In the genomic region with DNA sequence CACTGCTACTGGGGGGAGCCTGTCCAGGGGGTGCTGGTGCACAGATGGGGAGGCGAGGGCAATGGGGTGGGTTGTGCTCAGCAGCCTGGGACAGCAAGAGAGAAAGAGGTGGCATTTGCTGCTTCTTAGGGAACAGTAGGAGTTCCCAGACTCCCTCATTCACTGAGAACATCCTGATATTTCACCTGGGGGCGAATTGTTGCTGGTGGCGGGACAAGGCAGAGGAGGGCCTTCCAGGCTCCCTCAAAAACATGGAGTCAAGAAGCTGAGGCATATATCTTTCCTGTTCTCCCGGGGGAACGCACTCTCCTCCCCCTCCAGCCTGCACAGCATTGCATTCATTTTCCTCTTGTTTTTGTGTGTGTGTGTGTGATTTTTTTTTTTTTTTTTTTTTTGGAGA, we compare ENCODE assay signal across 21 cellular contexts.
DNase-seq lines count a peak whose midpoint lies in the region; ATAC-seq and TF ChIP-seq lines count a peak whose summit lies in the region.
"Had no signal": no experiment of that assay in that cellular context is flagged by ENCODE, and none has a peak within 500 bp of the region (broad histone marks: within the 10 kb centered on the region; RNA-seq: fewer than 3 reads in every experiment).

No MANE protein-coding gene starts in this region.

- POLR2A ChIA-PET in HEK293 (lab: Yijun Ruan, JAX), result interaction anchor here (0.7 kb wide), 1 partner anchor 33 kb away, joined by 7 read pairs; no protein-coding TSS in a partner anchor

- no peak for ATAC-seq in DND-41 (ENCODE audit: insufficient read depth, low read depth)
- ATAC-seq: A549 had no signal

- H4K20me1 ChIP-seq in DND-41 (ENCODE audit: insufficient read depth, low read length), result no peaks in the 10 kb centered on the region
- H4K20me1 ChIP-seq: BLaER1 treated with 17β-estradiol and CSF1 and Interleukin-3, amounts not matched to agents 10 nM and 100 nM had no signal

- H3K79me2 ChIP-seq in DND-41 (ENCODE audit: insufficient read depth, low read length) (no peaks in the 10 kb centered on the region), mesendoderm (ENCODE audit: control insufficient read depth, insufficient read depth, low read length) (no peaks in the 10 kb centered on the region)

- no peak overlapping the region for H3K27ac ChIP-seq in DND-41 (ENCODE audit: low read length)
- no peak overlapping the region for H3K27ac ChIP-seq in HEK293 (ENCODE audit: extremely low read depth, low read depth, low read length)
- no peak overlapping the region for H3K27ac ChIP-seq in mesendoderm (ENCODE audit: low read depth, low read length)
- H3K27ac ChIP-seq: A549; BLaER1 treated with 17β-estradiol and CSF1 and Interleukin-3, amounts not matched to agents 10 nM and 100 nM had no signal

- 0 out of 2 replicates have a peak overlapping the region, but pooled peaks have one; percentile 26 for H2AFZ ChIP-seq in DND-41 (ENCODE audit: low read depth, low read length)

- TF ChIP-seq CTCF in DND-41 (IDR thresholded peaks at IDR 0.05; ENCODE audit: borderline replicate concordance, extremely low read depth, low read length, poor library complexity, severe bottlenecking), result no peak
- no peak for TF ChIP-seq CTCF in GM13976 (IDR thresholded peaks at IDR 0.05; ENCODE audit: borderline replicate concordance, control extremely low read depth, extremely low read depth, insufficient read depth, missing control alignments)
- TF ChIP-seq CTCF in HEK293 (tag by site-specific recombination; IDR thresholded peaks at IDR 0.05), result no peak

- no peak overlapping the region for H3K18ac ChIP-seq in mesendoderm (ENCODE audit: low read length)

- no peak overlapping the region for H3K23ac ChIP-seq in mesendoderm (ENCODE audit: low read length)

- no peak overlapping the region for H3K4me3 ChIP-seq in DND-41 (ENCODE audit: low read depth in 1 of 2, low read length in 2 of 2)
- no peak overlapping the region for H3K4me3 ChIP-seq in HEK293 (ENCODE audit: low read depth, low read length)
- no peak overlapping the region for H3K4me3 ChIP-seq in mesendoderm (ENCODE audit: low read length)
- H3K4me3 ChIP-seq: A549; BLaER1 treated with 17β-estradiol and CSF1 and Interleukin-3, amounts not matched to agents 10 nM and 100 nM; HAP-1 had no signal

- H3K27me3 ChIP-seq in DND-41 (ENCODE audit: insufficient read depth, low read length, poor library complexity), result no peaks in the 10 kb centered on the region
- no peaks in the 10 kb centered on the region for H3K27me3 ChIP-seq in mesendoderm (ENCODE audit: insufficient read depth, low read length, poor library complexity)
- H3K27me3 ChIP-seq: BE2C; BLaER1 treated with 17β-estradiol and CSF1 and Interleukin-3, amounts not matched to agents 10 nM and 100 nM had no signal

- H3K4me2 ChIP-seq in DND-41 (ENCODE audit: insufficient read depth, low read length) (no peak overlapping the region), mesendoderm (ENCODE audit: low read length) (no peak overlapping the region)
- H3K4me2 ChIP-seq: A549; BLaER1 treated with 17β-estradiol and CSF1 and Interleukin-3, amounts not matched to agents 10 nM and 100 nM had no signal

- no peaks in the 10 kb centered on the region for H3K79me1 ChIP-seq in mesendoderm (ENCODE audit: low read length)

- H2BK120ac ChIP-seq in mesendoderm (ENCODE audit: low read depth, low read length), result no peak overlapping the region

- no peak overlapping the region for H3K4ac ChIP-seq in mesendoderm (ENCODE audit: low read depth, low read length)

- no peak overlapping the region for H2BK15ac ChIP-seq in mesendoderm (replicated peaks; ENCODE audit: low read depth)

- H3K4me1 ChIP-seq in DND-41 (ENCODE audit: insufficient read depth, low read length) (no peaks in the 10 kb centered on the region), HEK293 (ENCODE audit: control insufficient read depth, insufficient read depth, low read length) (no peaks in the 10 kb centered on the region), mesendoderm (ENCODE audit: control insufficient read depth, low read depth, low read length) (peaks cover 2% of the 10 kb centered on the region)
- H3K4me1 ChIP-seq: BE2C, HAP-1 had no signal

- H2BK5ac ChIP-seq in mesendoderm (ENCODE audit: low read length), result no peak overlapping the region

- DNase-seq in DND-41 (no peak), GM13976 (ENCODE audit: low spot score) (peak; percentile 7), mesendoderm (peak; percentile 34), GM03348 (ENCODE audit: low spot score) (no peak), NCI-H1092 treated with DMSO at 0.1 percent for 48 hours (lab: John Stamatoyannopoulos, UW) (no peak), NCI-H2029 (lab: John Stamatoyannopoulos, UW) (no peak), HK-2 (ENCODE audit: unreplicated experiment) (no peak)
- DNase-seq: 8988T; ACHN; AML-193; BE2C; CD4-positive, alpha-beta T cell; CD8-positive, alpha-beta memory T cell; DMS 273 treated with DMSO at 0.1 percent for 48 hours; DMS53; DMS79 treated with DMSO at 0.1 percent for 48 hours; GDM1 had no signal

- H3K56ac ChIP-seq in mesendoderm (ENCODE audit: low read length), result peak overlapping the region; percentile 34

- no peak overlapping the region for H4K8ac ChIP-seq in mesendoderm (ENCODE audit: low read depth, low read length)

- no peak overlapping the region for H3K9ac ChIP-seq in DND-41 (ENCODE audit: low read depth, low read length)
- H3K9ac ChIP-seq in mesendoderm (ENCODE audit: low read length), result no peak overlapping the region
- H3K9ac ChIP-seq: BLaER1 treated with 17β-estradiol and CSF1 and Interleukin-3, amounts not matched to agents 10 nM and 100 nM had no signal

- CTCF ChIA-PET in HEK293 (lab: Yijun Ruan, JAX), result no interaction called here

- in situ Hi-C loops in GM13976 (cut with MboI; ENCODE audit: low sequenced_read_pairs, unreplicated experiment), result no loop called here

- no peak overlapping the region for H4K5ac ChIP-seq in mesendoderm (ENCODE audit: low read length)

- no CpG with 5 or more reads among the region's 5 CpGs for WGBS in mesendoderm (ENCODE audit: extremely low coverage, insufficient coverage, low lambda C conversion rate)

- H3K9me3 ChIP-seq in DND-41 (ENCODE audit: insufficient read depth, low read length, severe bottlenecking), result no peaks in the 10 kb centered on the region
- H3K9me3 ChIP-seq in HEK293 (ENCODE audit: control insufficient read depth, insufficient read depth, low read depth, low read length), result no peaks in the 10 kb centered on the region
- H3K9me3 ChIP-seq: A549; BE2C; BLaER1 treated with 17β-estradiol and CSF1 and Interleukin-3, amounts not matched to agents 10 nM and 100 nM; HAP-1 had no signal

- H3K36me3 ChIP-seq in DND-41 (ENCODE audit: insufficient read depth, low read length) (no peaks in the 10 kb centered on the region), HEK293 (ENCODE audit: control insufficient read depth in 2 of 2, insufficient read depth in 1 of 2, low read length in 2 of 2) (no peaks in the 10 kb centered on the region), mesendoderm (ENCODE audit: control insufficient read depth, insufficient read depth, low read length) (no peaks in the 10 kb centered on the region)
- H3K36me3 ChIP-seq: BE2C; BLaER1 treated with 17β-estradiol and CSF1 and Interleukin-3, amounts not matched to agents 10 nM and 100 nM; HAP-1 had no signal

- peak overlapping the region; percentile 38 for H2AK5ac ChIP-seq in mesendoderm (ENCODE audit: low read length)

TF ChIP-seq in HEK293, 187 proteins besides CTCF, POLR2A, EP300 and RAD21:
- TF ChIP-seq ZBTB8A (tag by site-specific recombination; IDR thresholded peaks at IDR 0.05) (no peak), GLIS1 (tag by site-specific recombination; IDR thresholded peaks at IDR 0.05) (peak; percentile 35; the same call in 1 of the 2 replicates)

Comparison
In these comparisons a context has a peak if more than half of its experiments do, and no peak if none do; other contexts are left out.
1. DNase-seq: peak in GM13976 (single experiment) and mesendoderm (single experiment); none in DND-41 (single experiment), GM03348 (single experiment), NCI-H1092 treated with DMSO at 0.1 percent for 48 hours (single experiment), NCI-H2029 (single experiment) and HK-2 (single experiment).